ENCODE assay signal across 12 cellular contexts in genomic region chr16:3793161-3793576, GRCh38.
DNase-seq lines count a peak whose midpoint lies in the region; ATAC-seq and TF ChIP-seq lines count a peak whose summit lies in the region.
"Had no signal": no experiment of that assay in that cellular context is flagged by ENCODE, and none has a peak within 500 bp of the region (broad histone marks: within the 10 kb centered on the region; RNA-seq: fewer than 3 reads in every experiment).

No MANE protein-coding gene starts in this region.

- CTCF ChIA-PET in SK-N-SH (lab: Yijun Ruan, JAX): no interaction called here

- intact Hi-C loops in ascending aorta (cut with DNase I): loop anchor here (5.0 kb wide), 1 partner anchor 79 kb away; no protein-coding TSS in a partner anchor
- intact Hi-C loops in esophagus squamous epithelium (cut with DNase I): no loop called here
- intact Hi-C loops in tibial artery (cut with DNase I; ENCODE audit: low total_unique reads): no loop called here

- TF ChIP-seq RAD21 in SK-N-SH (IDR thresholded peaks at IDR 0.05; ENCODE audit: low read length): no peak

- TF ChIP-seq POLR2A in esophagus squamous epithelium (IDR thresholded peaks at IDR 0.05): no peak

- TF ChIP-seq EP300 in SK-N-SH (IDR thresholded peaks at IDR 0.05; ENCODE audit: borderline replicate concordance in 1 of 2, low read depth in 1 of 2, low read length in 1 of 2): no peak

- no peak overlapping the region for H3K4me2 ChIP-seq in SK-N-SH

- H3K9me3 ChIP-seq in ascending aorta: no peaks in the 10 kb centered on the region
- no peaks in the 10 kb centered on the region for H3K9me3 ChIP-seq in esophagus squamous epithelium
- no peaks in the 10 kb centered on the region for H3K9me3 ChIP-seq in tibial artery
- no peaks in the 10 kb centered on the region for H3K9me3 ChIP-seq in SK-N-SH

- peaks cover 0 to 37% of the 10 kb centered on the region in 2 donors for H3K4me1 ChIP-seq in ascending aorta
- H3K4me1 ChIP-seq in esophagus squamous epithelium: peaks cover 7 to 48% (median 19%) of the 10 kb centered on the region in 3 donors
- peaks cover 0 to 63% (median 23%) of the 10 kb centered on the region in 4 donors for H3K4me1 ChIP-seq in tibial artery
- peaks cover 2 to 8% of the 10 kb centered on the region in 2 experiments; a peak in 3 of 4 replicates for H3K4me1 ChIP-seq in SK-N-SH (ENCODE audit: control insufficient read depth in 1 of 2, insufficient read depth in 2 of 2, low read depth in 1 of 2, low read length in 1 of 2)

- H2AFZ ChIP-seq in SK-N-SH (ENCODE audit: low read depth): no peak overlapping the region

- WGBS in esophagus squamous epithelium, 2 donors: 23 to 39% methylated on average over 16 of the region's 16 CpGs
- WGBS in SK-N-SH (ENCODE audit: low lambda C conversion rate): 95% methylated on average over 16 of the region's 16 CpGs

- POLR2A ChIA-PET in SK-N-SH (lab: Yijun Ruan, JAX): interaction anchor here (0.7 kb wide), 1 partner anchor 87 kb away, joined by 3 read pairs; the partner anchor contains the start of gene CREBBP

- peaks cover 74% of the 10 kb centered on the region for H4K20me1 ChIP-seq in SK-N-SH (ENCODE audit: insufficient read depth)

- H3K4me3 ChIP-seq in ascending aorta: peak overlapping the region in 1 of 2 donors; percentile 7
- no peak overlapping the region for H3K4me3 ChIP-seq in esophagus squamous epithelium
- no peak overlapping the region for H3K4me3 ChIP-seq in tibial artery
- no peak overlapping the region for H3K4me3 ChIP-seq in SK-N-SH (ENCODE audit: low read depth in 2 of 2, low read length in 1 of 2)

- no peak overlapping the region for H3K9ac ChIP-seq in SK-N-SH

- H3K27me3 ChIP-seq in ascending aorta: no peaks in the 10 kb centered on the region
- H3K27me3 ChIP-seq in esophagus squamous epithelium: no peaks in the 10 kb centered on the region
- no peaks in the 10 kb centered on the region for H3K27me3 ChIP-seq in tibial artery
- H3K27me3 ChIP-seq in SK-N-SH (ENCODE audit: insufficient read depth): no peaks in the 10 kb centered on the region

- ATAC-seq in GM21723 (IDR thresholded peaks at IDR 0.05; ENCODE audit: unreplicated experiment) (no peak), HG02798 (IDR thresholded peaks at IDR 0.05; ENCODE audit: poor library complexity, unreplicated experiment) (no peak)

- H3K9me2 ChIP-seq in SK-N-SH: no peaks in the 10 kb centered on the region

- H3F3A ChIP-seq in SK-N-SH (replicated peaks; ENCODE audit: insufficient read depth): no peaks in the 10 kb centered on the region

- peaks cover 86% of the 10 kb centered on the region for H3K79me2 ChIP-seq in SK-N-SH (ENCODE audit: insufficient read depth)

- TF ChIP-seq CTCF in ascending aorta (IDR thresholded peaks at IDR 0.05): peak; percentile 16 to 34 (median 26)
- peak in 4 of 6 experiments; percentile 19 to 63 (median 38) for TF ChIP-seq CTCF in esophagus squamous epithelium (IDR thresholded peaks at IDR 0.05)
- peak in 1 of 2 experiments; percentile 15 for TF ChIP-seq CTCF in tibial artery (IDR thresholded peaks at IDR 0.05)
- TF ChIP-seq CTCF in SK-N-SH (IDR thresholded peaks at IDR 0.05): no peak

- H3K27ac ChIP-seq in ascending aorta (peak overlapping the region; percentile 43 to 51), esophagus squamous epithelium (peak overlapping the region in 3 of 4 donors; percentile 30 to 65 (median 35)), tibial artery (peak overlapping the region; percentile 39 to 51), SK-N-SH (ENCODE audit: low read depth in 2 of 2, low read length in 1 of 2) (no peak overlapping the region)

- H3K36me3 ChIP-seq in ascending aorta: peaks cover 17 to 37% of the 10 kb centered on the region in 2 donors
- H3K36me3 ChIP-seq in esophagus squamous epithelium: peaks cover 16 to 49% (median 16%) of the 10 kb centered on the region in 3 donors
- H3K36me3 ChIP-seq in tibial artery: peaks cover 8 to 37% (median 19%) of the 10 kb centered on the region in 3 donors
- peaks cover 20 to 42% of the 10 kb centered on the region in 2 experiments for H3K36me3 ChIP-seq in SK-N-SH (replicated peaks in 1 of 2; ENCODE audit: control insufficient read depth in 1 of 2, insufficient read depth in 2 of 2, low read length in 1 of 2)

- DNase-seq in ascending aorta (ENCODE audit: low spot score in 2 of 2) (peak in 1 of 2 donors; percentile 77), esophagus squamous epithelium (lab: John Stamatoyannopoulos, UW) (no peak), medulla oblongata (ENCODE audit: extremely low spot score) (peak; percentile 51), tibial artery (peak; percentile 48 to 75), DMS 273 treated with DMSO at 0.1 percent for 48 hours (lab: John Stamatoyannopoulos, UW) (no peak), SK-N-SH (no peak)
- DNase-seq: activated T-cell treated with anti-CD3 and anti-CD28 coated beads for 4 hours, COR-L47, HFFc6, NCI-H345 had no signal

TF ChIP-seq in SK-N-SH, 30 proteins besides CTCF, POLR2A, EP300 and RAD21:
- no peak for TF ChIP-seq RCOR1 (IDR thresholded peaks at IDR 0.05; ENCODE audit: low read length)
- no peak for TF ChIP-seq REST (IDR thresholded peaks at IDR 0.05; ENCODE audit: low read depth, low read length)
- TF ChIP-seq GATA2 (CRISPR knock-in tag; IDR thresholded peaks at IDR 0.05): no peak
- TF ChIP-seq ELF1 (IDR thresholded peaks at IDR 0.05): no peak
- TF ChIP-seq, protein P1, sequence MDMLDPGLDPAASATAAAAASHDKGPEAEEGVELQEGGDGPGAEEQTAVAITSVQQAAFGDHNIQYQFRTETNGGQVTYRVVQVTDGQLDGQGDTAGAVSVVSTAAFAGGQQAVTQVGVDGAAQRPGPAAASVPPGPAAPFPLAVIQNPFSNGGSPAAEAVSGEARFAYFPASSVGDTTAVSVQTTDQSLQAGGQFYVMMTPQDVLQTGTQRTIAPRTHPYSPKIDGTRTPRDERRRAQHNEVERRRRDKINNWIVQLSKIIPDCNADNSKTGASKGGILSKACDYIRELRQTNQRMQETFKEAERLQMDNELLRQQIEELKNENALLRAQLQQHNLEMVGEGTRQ (IDR thresholded peaks at IDR 0.05; ENCODE audit: borderline replicate concordance, low read depth, low read length): no peak
- TF ChIP-seq SMC3 (IDR thresholded peaks at IDR 0.05; ENCODE audit: low read depth, low read length): no peak
- no peak for TF ChIP-seq MEF2A (IDR thresholded peaks at IDR 0.05; ENCODE audit: borderline replicate concordance, low read depth)
- TF ChIP-seq MAX (IDR thresholded peaks at IDR 0.05; ENCODE audit: low read depth): no peak
- no peak for TF ChIP-seq FOSL2 (IDR thresholded peaks at IDR 0.05; ENCODE audit: borderline replicate concordance, low read depth)
- TF ChIP-seq YY1 (IDR thresholded peaks at IDR 0.05; ENCODE audit: low read depth): no peak
- TF ChIP-seq, protein P2, sequence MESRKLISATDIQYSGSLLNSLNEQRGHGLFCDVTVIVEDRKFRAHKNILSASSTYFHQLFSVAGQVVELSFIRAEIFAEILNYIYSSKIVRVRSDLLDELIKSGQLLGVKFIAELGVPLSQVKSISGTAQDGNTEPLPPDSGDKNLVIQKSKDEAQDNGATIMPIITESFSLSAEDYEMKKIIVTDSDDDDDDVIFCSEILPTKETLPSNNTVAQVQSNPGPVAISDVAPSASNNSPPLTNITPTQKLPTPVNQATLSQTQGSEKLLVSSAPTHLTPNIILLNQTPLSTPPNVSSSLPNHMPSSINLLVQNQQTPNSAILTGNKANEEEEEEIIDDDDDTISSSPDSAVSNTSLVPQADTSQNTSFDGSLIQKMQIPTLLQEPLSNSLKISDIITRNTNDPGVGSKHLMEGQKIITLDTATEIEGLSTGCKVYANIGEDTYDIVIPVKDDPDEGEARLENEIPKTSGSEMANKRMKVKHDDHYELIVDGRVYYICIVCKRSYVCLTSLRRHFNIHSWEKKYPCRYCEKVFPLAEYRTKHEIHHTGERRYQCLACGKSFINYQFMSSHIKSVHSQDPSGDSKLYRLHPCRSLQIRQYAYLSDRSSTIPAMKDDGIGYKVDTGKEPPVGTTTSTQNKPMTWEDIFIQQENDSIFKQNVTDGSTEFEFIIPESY (IDR thresholded peaks at IDR 0.05; ENCODE audit: borderline replicate concordance, low read depth): no peak
- no peak for TF ChIP-seq GABPA (IDR thresholded peaks at IDR 0.05; ENCODE audit: low read depth)
- no peak for TF ChIP-seq JUND (IDR thresholded peaks at IDR 0.05)
- no peak for TF ChIP-seq USF1 (IDR thresholded peaks at IDR 0.05; ENCODE audit: borderline replicate concordance, low read depth)

Comparison
In these comparisons a context has a peak if more than half of its experiments do, and no peak if none do; other contexts are left out.
1. DNase-seq: peak in medulla oblongata (single experiment) and tibial artery (2 of 2); none in esophagus squamous epithelium (single experiment), DMS 273 treated with DMSO at 0.1 percent for 48 hours (single experiment) and SK-N-SH (single experiment).
2. H3K27ac ChIP-seq: peak in ascending aorta (2 of 2), esophagus squamous epithelium (3 of 4) and tibial artery (2 of 2); none in SK-N-SH (0 of 2).